In the genomic region with DNA sequence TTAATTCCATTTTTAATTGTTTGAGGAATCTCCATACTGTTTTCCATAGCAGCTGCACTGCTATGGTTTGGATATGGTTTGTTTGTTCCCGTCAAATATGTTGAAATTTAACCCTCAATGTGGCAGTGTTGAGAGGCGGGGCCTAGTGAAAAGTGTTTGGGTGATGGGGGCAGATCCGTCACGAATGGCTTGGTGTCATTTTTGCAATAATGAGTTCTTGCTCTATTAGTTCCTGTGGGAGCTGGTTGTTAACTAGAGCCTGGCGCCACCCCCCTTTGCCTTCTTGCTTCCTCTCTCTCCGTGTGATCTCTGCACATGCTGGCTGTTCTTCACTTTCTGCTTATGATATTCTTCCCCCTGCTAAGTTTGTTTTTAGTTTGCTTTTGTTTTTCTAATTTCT, we compare ENCODE assay signal across 1 cellular context.
TF ChIP-seq lines count a peak whose summit lies in the region.

No MANE protein-coding gene starts in this region.

TF ChIP-seq in Ishikawa, 13 proteins besides CTCF, POLR2A, EP300 and RAD21 (continued from another document):
- TF ChIP-seq, protein P1, sequence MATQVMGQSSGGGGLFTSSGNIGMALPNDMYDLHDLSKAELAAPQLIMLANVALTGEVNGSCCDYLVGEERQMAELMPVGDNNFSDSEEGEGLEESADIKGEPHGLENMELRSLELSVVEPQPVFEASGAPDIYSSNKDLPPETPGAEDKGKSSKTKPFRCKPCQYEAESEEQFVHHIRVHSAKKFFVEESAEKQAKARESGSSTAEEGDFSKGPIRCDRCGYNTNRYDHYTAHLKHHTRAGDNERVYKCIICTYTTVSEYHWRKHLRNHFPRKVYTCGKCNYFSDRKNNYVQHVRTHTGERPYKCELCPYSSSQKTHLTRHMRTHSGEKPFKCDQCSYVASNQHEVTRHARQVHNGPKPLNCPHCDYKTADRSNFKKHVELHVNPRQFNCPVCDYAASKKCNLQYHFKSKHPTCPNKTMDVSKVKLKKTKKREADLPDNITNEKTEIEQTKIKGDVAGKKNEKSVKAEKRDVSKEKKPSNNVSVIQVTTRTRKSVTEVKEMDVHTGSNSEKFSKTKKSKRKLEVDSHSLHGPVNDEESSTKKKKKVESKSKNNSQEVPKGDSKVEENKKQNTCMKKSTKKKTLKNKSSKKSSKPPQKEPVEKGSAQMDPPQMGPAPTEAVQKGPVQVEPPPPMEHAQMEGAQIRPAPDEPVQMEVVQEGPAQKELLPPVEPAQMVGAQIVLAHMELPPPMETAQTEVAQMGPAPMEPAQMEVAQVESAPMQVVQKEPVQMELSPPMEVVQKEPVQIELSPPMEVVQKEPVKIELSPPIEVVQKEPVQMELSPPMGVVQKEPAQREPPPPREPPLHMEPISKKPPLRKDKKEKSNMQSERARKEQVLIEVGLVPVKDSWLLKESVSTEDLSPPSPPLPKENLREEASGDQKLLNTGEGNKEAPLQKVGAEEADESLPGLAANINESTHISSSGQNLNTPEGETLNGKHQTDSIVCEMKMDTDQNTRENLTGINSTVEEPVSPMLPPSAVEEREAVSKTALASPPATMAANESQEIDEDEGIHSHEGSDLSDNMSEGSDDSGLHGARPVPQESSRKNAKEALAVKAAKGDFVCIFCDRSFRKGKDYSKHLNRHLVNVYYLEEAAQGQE (IDR thresholded peaks at IDR 0.05; ENCODE audit: low read depth) = no peak
- TF ChIP-seq CREB1 (IDR thresholded peaks at IDR 0.05; ENCODE audit: low read depth) (no peak), TCF12 (IDR thresholded peaks at IDR 0.05; ENCODE audit: low read depth) (no peak), ZBTB7A (IDR thresholded peaks at IDR 0.05; ENCODE audit: low read depth) (no peak)
TF ChIP-seq in Ishikawa: peak in this region for 0.
